15 cellular contexts compared by ENCODE assay signal in the genomic region with DNA sequence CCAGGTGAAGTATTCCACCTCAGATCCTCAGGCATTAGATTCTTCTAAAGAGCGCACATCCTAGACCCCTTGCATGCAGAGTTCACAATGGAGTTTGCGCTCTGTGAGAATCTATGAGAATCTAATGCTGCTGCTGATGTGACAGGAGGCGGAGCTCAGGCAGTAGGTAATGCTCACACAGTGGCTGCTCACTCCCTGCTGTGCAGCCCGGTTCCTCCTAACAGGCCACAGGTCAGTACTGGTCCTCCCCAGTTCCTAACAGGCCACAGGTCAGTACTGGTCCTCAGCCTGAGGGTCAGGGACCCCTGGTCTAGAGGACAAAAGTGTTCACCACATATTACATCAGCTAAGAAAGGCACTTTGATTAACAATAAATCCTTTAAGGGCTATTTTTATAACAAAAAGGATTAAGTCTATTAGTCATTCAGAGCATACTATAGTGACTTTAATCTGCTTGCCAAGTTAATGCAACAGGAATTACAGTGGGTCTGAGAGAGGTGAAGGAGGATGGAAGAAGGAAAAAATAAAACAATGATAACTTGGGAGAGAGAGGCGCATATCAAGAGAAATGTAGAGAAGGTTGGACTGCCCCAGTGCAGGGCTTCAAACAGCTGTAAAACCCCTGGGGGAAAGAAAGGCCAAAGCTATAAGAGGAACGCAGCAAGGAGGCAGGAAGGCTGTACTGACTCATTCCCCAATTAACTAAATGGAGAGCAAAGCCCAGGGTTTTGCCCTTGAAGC. TPM values are rescaled to one million over a fixed set of nuclear protein-coding genes. Genes with fewer than 3 reads are reported as not detected.
DNase-seq lines count a peak whose midpoint lies in the region; ATAC-seq, FAIRE-seq and TF ChIP-seq lines count a peak whose summit lies in the region.
"Had no signal": no experiment of that assay in that cellular context is flagged by ENCODE, and none has a peak within 500 bp of the region (broad histone marks: within the 10 kb centered on the region; RNA-seq: fewer than 3 reads in every experiment).

No MANE protein-coding gene starts in this region.

- H3K4me2 ChIP-seq in endothelial cell of umbilical vein (ENCODE audit: insufficient read depth, low read length) (no peak overlapping the region), neuronal stem cell (ENCODE audit: insufficient read depth, low read length, poor library complexity, severe bottlenecking) (no peak overlapping the region)

- H3K4me1 ChIP-seq in endothelial cell of umbilical vein (ENCODE audit: control insufficient read depth, extremely low read depth, insufficient read depth, low read length) (peaks cover 16% of the 10 kb centered on the region), neuronal stem cell (ENCODE audit: control insufficient read depth in 2 of 2, insufficient read depth in 1 of 2, low read depth in 1 of 2, low read length in 2 of 2) (peaks cover 9 to 12% of the 10 kb centered on the region in 2 donors), Peyer's patch (no peaks in the 10 kb centered on the region)

- H3K27me3 ChIP-seq in endothelial cell of umbilical vein (ENCODE audit: control insufficient read depth in 2 of 2, insufficient read depth in 2 of 2, low read length in 2 of 2): no peaks in the 10 kb centered on the region
- H3K27me3 ChIP-seq in neuronal stem cell (ENCODE audit: control insufficient read depth in 3 of 3, insufficient read depth in 3 of 3, low read depth in 1 of 3, low read length in 3 of 3): no peaks in the 10 kb centered on the region
- H3K27me3 ChIP-seq in Peyer's patch: no peaks in the 10 kb centered on the region
- H3K27me3 ChIP-seq: body of pancreas had no signal

- ATAC-seq in GM19397 (IDR thresholded peaks at IDR 0.05; ENCODE audit: unreplicated experiment) (no peak), HG02981 (IDR thresholded peaks at IDR 0.05; ENCODE audit: unreplicated experiment) (no peak), HG02571 (IDR thresholded peaks at IDR 0.05; ENCODE audit: unreplicated experiment) (no peak)
- ATAC-seq: body of pancreas; Panc1; sciatic nerve; stimulated activated memory B cell treated with anti-CD40 and anti-IgM and Interleukin-4, amounts not matched to agents 10 μg/mL and 1 μg/mL and 100 μg/mL, for 72 hours had no signal

- TF ChIP-seq CTCF in endothelial cell of umbilical vein (IDR thresholded peaks at IDR 0.05; ENCODE audit: extremely low read depth in 1 of 2, insufficient read depth in 1 of 2, low read depth in 1 of 2, low read length in 2 of 2): no peak
- no peak for TF ChIP-seq CTCF in Peyer's patch (IDR thresholded peaks at IDR 0.05)

- H3K27ac ChIP-seq in endothelial cell of umbilical vein (ENCODE audit: insufficient read depth, low read depth, low read length): no peak overlapping the region
- H3K27ac ChIP-seq in neuronal stem cell (replicated peaks; ENCODE audit: low read length): peak overlapping the region; percentile 21
- no peak overlapping the region for H3K27ac ChIP-seq in Peyer's patch
- H3K27ac ChIP-seq: body of pancreas had no signal

- POLR2A ChIA-PET in endothelial cell of umbilical vein (lab: Charles Lee): no interaction called here

- H2BK15ac ChIP-seq in neuronal stem cell (ENCODE audit: low read length): no peak overlapping the region

- H3K9me1 ChIP-seq in endothelial cell of umbilical vein (replicated peaks; ENCODE audit: control insufficient read depth, extremely low read depth, insufficient read depth, low read length): no peaks in the 10 kb centered on the region

- H4K20me1 ChIP-seq in endothelial cell of umbilical vein (replicated peaks; ENCODE audit: control insufficient read depth, extremely low read depth, insufficient read depth, low read length): no peaks in the 10 kb centered on the region

- H3K9me3 ChIP-seq in endothelial cell of umbilical vein (replicated peaks; ENCODE audit: control insufficient read depth, insufficient read depth, low read length) (no peaks in the 10 kb centered on the region), neuronal stem cell (replicated peaks in 1 of 2; ENCODE audit: control insufficient read depth in 2 of 2, insufficient read depth in 1 of 2, low read depth in 1 of 2, low read length in 2 of 2) (no peaks in the 10 kb centered on the region), Peyer's patch (no peaks in the 10 kb centered on the region)
- H3K9me3 ChIP-seq: body of pancreas had no signal

- no peaks in the 10 kb centered on the region for H3K79me1 ChIP-seq in neuronal stem cell (ENCODE audit: low read depth, low read length)

- peak; percentile 83 for FAIRE-seq in endothelial cell of umbilical vein (lab: Jason Lieb, UNC)
- FAIRE-seq: islet of Langerhans had no signal

- H4K91ac ChIP-seq in neuronal stem cell (ENCODE audit: low read depth, low read length, poor library complexity): no peak overlapping the region

- H2AK5ac ChIP-seq in neuronal stem cell (ENCODE audit: low read depth, low read length): no peak overlapping the region

- no peak overlapping the region for H2BK120ac ChIP-seq in neuronal stem cell (ENCODE audit: low read depth, low read length)

- no CpG with 5 or more reads among the region's 6 CpGs for WGBS in neuronal stem cell (ENCODE audit: extremely low coverage in 2 of 2, insufficient read length in 2 of 2, insufficient replicate concordance in 1 of 2), 2 donors

- DNase-seq in ELF-1 (ENCODE audit: low read depth, low spot score) (peak; percentile 70), NCI-H82 treated with DMSO at 0.1 percent for 48 hours (lab: John Stamatoyannopoulos, UW; ENCODE audit: unreplicated experiment) (peak; percentile 42), endothelial cell of umbilical vein (ENCODE audit: low read depth, low spot score) (peak; percentile 74), neuronal stem cell (ENCODE audit: low spot score) (peak; percentile 24), Peyer's patch (no peak)
- DNase-seq: activated CD4-positive, alpha-beta T cell treated with anti-CD3 and anti-CD28 coated beads for 48 hours; body of pancreas; GDM1 had no signal

- no peak overlapping the region for H3K14ac ChIP-seq in neuronal stem cell (ENCODE audit: low read length)

- no peak overlapping the region for H3K9ac ChIP-seq in endothelial cell of umbilical vein (replicated peaks; ENCODE audit: extremely low read depth, insufficient read depth, low read length)
- H3K9ac ChIP-seq in neuronal stem cell (ENCODE audit: low read depth, low read length, poor library complexity): no peak overlapping the region

- no peak overlapping the region for H3K18ac ChIP-seq in neuronal stem cell (ENCODE audit: low read length)

- no peak overlapping the region for H3K4me3 ChIP-seq in endothelial cell of umbilical vein (replicated peaks in 1 of 3; ENCODE audit: insufficient read depth in 1 of 3, low read depth in 1 of 3, low read length in 3 of 3)
- H3K4me3 ChIP-seq in neuronal stem cell (ENCODE audit: low read length in 2 of 2): no peak overlapping the region
- no peak overlapping the region for H3K4me3 ChIP-seq in Peyer's patch
- H3K4me3 ChIP-seq: body of pancreas had no signal

- H2BK12ac ChIP-seq in neuronal stem cell (ENCODE audit: low read length): no peak overlapping the region

- dilution Hi-C loops in endothelial cell of umbilical vein (cut with MboI; ENCODE audit: extremely low pct_ligation_motif_present, low sequenced_read_pairs): no loop called here

- no TSS peak for BruUV-seq in endothelial cell of umbilical vein (replicated peaks; lab: Mats Ljungman, UMichigan)

- no peak for TF ChIP-seq POLR2A in endothelial cell of umbilical vein (IDR thresholded peaks at IDR 0.05; ENCODE audit: low read depth, low read length)
- no peak for TF ChIP-seq POLR2A in Peyer's patch (IDR thresholded peaks at IDR 0.05)

- no peak overlapping the region for H3K23ac ChIP-seq in neuronal stem cell (ENCODE audit: low read depth, low read length, poor library complexity)

- H3K36me3 ChIP-seq in endothelial cell of umbilical vein (ENCODE audit: control insufficient read depth in 2 of 2, extremely low read depth in 1 of 2, insufficient read depth in 2 of 2, low read length in 2 of 2) (peaks cover 2 to 5% of the 10 kb centered on the region in 2 experiments), neuronal stem cell (replicated peaks in 1 of 2; ENCODE audit: control insufficient read depth in 2 of 2, insufficient read depth in 2 of 2, low read length in 2 of 2) (peaks cover 6 to 64% of the 10 kb centered on the region in 2 donors), Peyer's patch (peaks cover 0 to 48% (median 0%) of the 10 kb centered on the region in 3 donors)

- H2BK5ac ChIP-seq in neuronal stem cell (ENCODE audit: low read length): no peak overlapping the region

- H3K4ac ChIP-seq in neuronal stem cell (ENCODE audit: low read length): no peak overlapping the region

- intact Hi-C loops in endothelial cell of umbilical vein (cut with micrococcal nuclease): loop anchor here (2.0 kb wide), 1 partner anchor 18 kb away; no protein-coding TSS in a partner anchor

- CTCF ChIA-PET in endothelial cell of umbilical vein (lab: Charles Lee): interaction anchor here (0.6 to 2.4 kb wide), 8 partner anchors 8 to 155 kb away, joined by 3 to 11 read pairs (median 4); a partner anchor contains a TSS

- H4K8ac ChIP-seq in neuronal stem cell (ENCODE audit: low read depth, low read length): no peak overlapping the region

- H3K79me2 ChIP-seq in endothelial cell of umbilical vein (ENCODE audit: control insufficient read depth, insufficient read depth, low read length): no peaks in the 10 kb centered on the region

- H2AFZ ChIP-seq in endothelial cell of umbilical vein (ENCODE audit: low read depth, low read length): no peak overlapping the region
- no peak overlapping the region for H2AFZ ChIP-seq in neuronal stem cell (ENCODE audit: low read length)

TF ChIP-seq in endothelial cell of umbilical vein, 7 proteins besides CTCF, POLR2A, EP300 and RAD21:
- TF ChIP-seq FOS (IDR thresholded peaks at IDR 0.05; ENCODE audit: borderline replicate concordance, insufficient read depth, low read length) (peak; percentile 51), EZH2 (IDR thresholded peaks at IDR 0.05; ENCODE audit: borderline replicate concordance, low read depth, low read length, severe bottlenecking) (no peak)
TF ChIP-seq in endothelial cell of umbilical vein: peak in this region for 1.

RNA-seq across cellular contexts. Expression of a gene that starts 49.2 kb away (rescaled TPM):
- 45.3 and 47.5 TPM in 2 replicates for total RNA-seq in endothelial cell of umbilical vein
- 8.6 and 11.6 TPM in 2 replicates for polyA plus RNA-seq in endothelial cell of umbilical vein
- 13.7 and 14.9 TPM in 2 replicates for polyA plus RNA-seq in endothelial cell of umbilical vein (2011; cell fraction: cytosol; rRNA removed)
- 15.7 and 21.6 TPM in 2 replicates for polyA plus RNA-seq in endothelial cell of umbilical vein (2011; cell fraction: nucleus; rRNA removed)
- polyA plus RNA-seq in endothelial cell of umbilical vein (2012): 34.2 and 46.5 TPM in 2 replicates
- 20.2 and 22.3 TPM in 2 replicates for polyA minus RNA-seq in endothelial cell of umbilical vein
- 13.7 TPM for polyA minus RNA-seq in endothelial cell of umbilical vein (2011; cell fraction: cytosol; rRNA and poly(A)+ RNA removed)
- polyA minus RNA-seq in endothelial cell of umbilical vein (2011; cell fraction: nucleus; rRNA and poly(A)+ RNA removed): 18.3 and 19.9 TPM in 2 replicates
- 24.9 TPM for polyA plus RNA-seq in neuronal stem cell (2013, experiment 1 of 2)
- polyA plus RNA-seq in neuronal stem cell (2013, experiment 2 of 2): 26.1 TPM
- 10 to 100 TPM; 13.8 to 21.6 (median 17.7) TPM for total RNA-seq in Peyer's patch

Comparison
In these comparisons a context has a peak if more than half of its experiments do, and no peak if none do; other contexts are left out.
1. DNase-seq: peak in ELF-1 (single experiment), NCI-H82 treated with DMSO at 0.1 percent for 48 hours (single experiment), endothelial cell of umbilical vein (single experiment) and neuronal stem cell (single experiment); none in Peyer's patch (0 of 3).